Comparison of ENCODE assay signal across 8 cellular contexts in the genomic region with DNA sequence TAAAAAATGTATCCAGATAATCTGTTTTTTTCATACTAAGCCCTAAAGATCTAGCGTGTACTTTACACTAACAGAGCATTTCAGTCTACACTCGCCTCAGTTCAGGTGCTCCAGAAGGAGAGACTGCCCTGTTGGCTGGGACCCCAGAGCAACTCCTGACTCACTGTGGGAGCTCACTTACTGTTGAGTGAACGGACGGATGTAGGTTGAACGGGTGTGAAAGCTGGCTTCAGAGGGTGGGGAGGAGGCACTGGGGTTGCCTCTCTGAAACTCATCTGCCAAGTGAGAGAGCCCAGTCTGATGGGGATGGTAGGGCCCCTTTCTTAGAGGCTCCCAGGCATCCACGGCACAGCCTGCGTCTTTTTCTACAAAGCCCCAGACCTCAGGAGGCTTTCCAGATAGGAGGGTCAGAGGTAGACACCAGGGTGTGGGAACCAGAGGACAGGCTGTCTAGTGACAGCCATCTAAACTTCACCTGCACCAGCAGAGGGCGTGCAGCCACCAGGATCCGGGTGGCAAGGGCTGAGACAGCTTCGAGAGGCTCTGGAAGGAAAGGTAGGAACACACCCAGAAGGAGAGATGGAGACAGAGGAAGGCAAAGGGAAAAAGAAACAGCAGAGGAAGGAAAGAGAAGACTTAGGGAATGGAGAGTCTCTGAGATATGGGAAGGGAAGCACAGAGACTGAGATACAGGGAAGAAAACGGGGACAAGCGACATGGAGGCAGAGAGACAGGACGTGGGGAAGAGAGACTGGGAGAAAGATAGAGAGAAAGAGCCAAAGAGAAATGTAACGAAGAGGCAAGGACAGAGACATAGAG. TPM values are rescaled to one million over a fixed set of nuclear protein-coding genes. Genes with fewer than 3 reads are reported as not detected.
A peak's percentile ranks its signal among the peaks of the same experiment; 100 is the strongest.
DNase-seq lines count a peak whose midpoint lies in the region; ATAC-seq and TF ChIP-seq lines count a peak whose summit lies in the region.

No MANE protein-coding gene starts in this region.

- H3K27me3 ChIP-seq in heart right ventricle: peaks cover 4 to 48% (median 9%) of the 10 kb centered on the region in 7 donors

- WGBS in heart right ventricle, 2 donors: 23% methylated on average over 14 of the region's 14 CpGs

- peak; percentile 96 for TF ChIP-seq CTCF in 22Rv1 (IDR thresholded peaks at IDR 0.05)
- TF ChIP-seq CTCF in GM12875 (IDR thresholded peaks at IDR 0.05; ENCODE audit: borderline replicate concordance, insufficient read depth, low read depth, low read length): peak; percentile 81
- peak; percentile 65 to 90 (median 83) for TF ChIP-seq CTCF in heart right ventricle (IDR thresholded peaks at IDR 0.05)

- no peaks in the 10 kb centered on the region for H3K36me3 ChIP-seq in heart right ventricle

- H3K27ac ChIP-seq in 22Rv1 (peak overlapping the region; percentile 35), heart right ventricle (no peak overlapping the region)

- H3K9me3 ChIP-seq in heart right ventricle: no peaks in the 10 kb centered on the region

- peaks cover 0 to 6% (median 0%) of the 10 kb centered on the region in 9 donors for H3K4me1 ChIP-seq in heart right ventricle

- intact Hi-C loops in heart right ventricle (cut with DNase I): loop anchor here (1.0 to 10.0 kb wide), 7 partner anchors 46 to 181 kb away; a partner anchor contains a TSS

- peak; percentile 68 to 91 (median 84) for ATAC-seq in heart right ventricle
- no peak for ATAC-seq in HG03565 (IDR thresholded peaks at IDR 0.05; ENCODE audit: unreplicated experiment)

- H3K4me3 ChIP-seq in GM12875 (ENCODE audit: low read depth, low read length) (no peak overlapping the region), heart right ventricle (no peak overlapping the region)

- peak; percentile 70 for DNase-seq in NCI-H1105 treated with DMSO at 0.1 percent for 48 hours (lab: John Stamatoyannopoulos, UW)
- peak; percentile 68 for DNase-seq in T follicular helper cell (ENCODE audit: low read depth)
- peak; percentile 53 for DNase-seq in activated naive CD8-positive, alpha-beta T cell treated with anti-CD3 and anti-CD28 coated beads, Interleukin-2, amount 50 U/mL, for 16 hours (ENCODE audit: low read depth, low spot score)
- DNase-seq in heart right ventricle: peak; percentile 73 to 80
- peak; percentile 80 for DNase-seq in retina

RNA-seq across cellular contexts. Expression of a gene that starts 3.7 kb away (rescaled TPM):
- total RNA-seq in heart right ventricle: not detected
- polyA plus RNA-seq in heart right ventricle: not detected

RNA-seq across cellular contexts. Expression of a gene that starts 28.1 kb away (rescaled TPM):
- total RNA-seq in heart right ventricle: under 1 TPM in 3 of 10 donors, not detected in 7; 0.22 to 0.54 (median 0.26) TPM
- under 1 TPM in 1 of 2 donors, not detected in 1; 0.20 TPM for polyA plus RNA-seq in heart right ventricle

RNA-seq across cellular contexts. Expression of a gene that starts 29.6 kb away (rescaled TPM):
- 10 to 100 TPM; 34.1 to 67.8 (median 45.1) TPM for total RNA-seq in heart right ventricle
- 10 to 100 TPM; 43.5 to 50.5 TPM for polyA plus RNA-seq in heart right ventricle

RNA-seq across cellular contexts. Expression of a gene that starts 31.5 kb away (rescaled TPM):
- total RNA-seq in heart right ventricle: not detected
- polyA plus RNA-seq in heart right ventricle: not detected

RNA-seq across cellular contexts. Expression of a gene that starts 33.4 kb away (rescaled TPM):
- total RNA-seq in heart right ventricle: not detected
- under 1 TPM in 1 of 2 donors, not detected in 1; 0.13 TPM for polyA plus RNA-seq in heart right ventricle
